In genomic region chr9:112042244-112042638, GRCh38 we compare ENCODE assay signal across 19 cellular contexts.
DNase-seq lines count a peak whose midpoint lies in the region; ATAC-seq and TF ChIP-seq lines count a peak whose summit lies in the region.
"Had no signal": no experiment of that assay in that cellular context is flagged by ENCODE, and none has a peak within 500 bp of the region (broad histone marks: within the 10 kb centered on the region; RNA-seq: fewer than 3 reads in every experiment).

No MANE protein-coding gene starts in this region.

- BruUV-seq in Calu3 (replicated peaks; lab: Mats Ljungman, UMichigan) = no TSS peak

- POLR2A ChIA-PET in RWPE1 (lab: Yijun Ruan, JAX; ENCODE audit: low non-redundant PET) = no interaction called here

- 66 to 79% methylated on average over 2 to 3 of the region's 3 CpGs for WGBS in endodermal cell (ENCODE audit: insufficient coverage in 1 of 2, insufficient read length in 1 of 2), 2 experiments
- 81% methylated on average over 3 of the region's 3 CpGs for WGBS in right cardiac atrium

- peaks cover 5% of the 10 kb centered on the region for H3K36me3 Mint-ChIP-seq in Calu3 (ENCODE audit: insufficient read depth, unreplicated experiment)
- H3K36me3 Mint-ChIP-seq in endodermal cell (ENCODE audit: low read depth) = peaks cover 22% of the 10 kb centered on the region
- H3K36me3 Mint-ChIP-seq in osteocyte (ENCODE audit: unreplicated experiment) = peaks cover 5% of the 10 kb centered on the region

- no peak for TF ChIP-seq CTCF in Calu3 (IDR thresholded peaks at IDR 0.05; ENCODE audit: unreplicated experiment)
- TF ChIP-seq CTCF in RWPE1 (conservative IDR thresholded peaks at IDR 0.05; ENCODE audit: low read depth) = no peak
- TF ChIP-seq CTCF in endodermal cell (conservative IDR thresholded peaks at IDR 0.05) = no peak
- TF ChIP-seq CTCF in osteocyte (IDR thresholded peaks at IDR 0.05) = no peak

- H3K27ac Mint-ChIP-seq in Calu3 (ENCODE audit: unreplicated experiment) (peak overlapping the region; percentile 94), endodermal cell (peak overlapping the region; percentile 92), osteocyte (ENCODE audit: unreplicated experiment) (peak overlapping the region; percentile 90)
- H3K27ac Mint-ChIP-seq: activated CD4-positive, alpha-beta memory T cell treated with anti-CD3 and anti-CD28 coated beads for 36 hours; activated naive CD4-positive, alpha-beta T cell treated with anti-CD3 and anti-CD28 coated beads, Interleukin-2, amount 50 U/mL, for 24 hours had no signal

- H3K79me2 ChIP-seq in Karpas-422 (ENCODE audit: low read length) = no peaks in the 10 kb centered on the region

- H3K36me3 ChIP-seq in endodermal cell (ENCODE audit: control insufficient read depth, insufficient read depth, low read length) = no peaks in the 10 kb centered on the region
- H3K36me3 ChIP-seq in Karpas-422 (ENCODE audit: insufficient read depth, low read length) = no peaks in the 10 kb centered on the region

- no peak for DNase-seq in Calu3
- no peak for DNase-seq in RWPE1 (ENCODE audit: low spot score)
- peak; percentile 38 for DNase-seq in endodermal cell
- DNase-seq in osteocyte (ENCODE audit: extremely low spot score, unreplicated experiment) = no peak
- DNase-seq in right cardiac atrium = no peak
- DNase-seq in NCI-H748 treated with DMSO at 0.1 percent for 48 hours (lab: John Stamatoyannopoulos, UW) = no peak
- DNase-seq in Karpas-422 = no peak
- no peak for DNase-seq in globus pallidus (ENCODE audit: low spot score)
- DNase-seq: activated T-cell treated with anti-CD3 and anti-CD28 coated beads, Interleukin-2, amount 50 U/mL, for 1 hour; COR-L47; esophagus squamous epithelium; NCI-H1092 treated with DMSO at 0.1 percent for 48 hours; NCI-H524 had no signal

- intact Hi-C loops in Calu3 (cut with micrococcal nuclease; ENCODE audit: unreplicated experiment) (no loop called here), right cardiac atrium (cut with DNase I) (no loop called here)

- no peak overlapping the region for H3K4me3 ChIP-seq in endodermal cell (ENCODE audit: low read length)
- no peak overlapping the region for H3K4me3 ChIP-seq in right cardiac atrium (ENCODE audit: low read length)
- no peak overlapping the region for H3K4me3 ChIP-seq in Karpas-422 (ENCODE audit: low read length)
- H3K4me3 ChIP-seq: esophagus squamous epithelium, suprapubic skin had no signal

- H3K27me3 Mint-ChIP-seq in Calu3 (ENCODE audit: unreplicated experiment) = no peaks in the 10 kb centered on the region
- H3K27me3 Mint-ChIP-seq in endodermal cell (ENCODE audit: insufficient read depth) = no peaks in the 10 kb centered on the region
- H3K27me3 Mint-ChIP-seq in osteocyte (ENCODE audit: unreplicated experiment) = no peaks in the 10 kb centered on the region
- H3K27me3 Mint-ChIP-seq: activated naive CD4-positive, alpha-beta T cell treated with anti-CD3 and anti-CD28 coated beads, Interleukin-2, amount 50 U/mL, for 24 hours; brain had no signal

- H3K4me1 Mint-ChIP-seq in Calu3 (ENCODE audit: low read depth, unreplicated experiment) (peaks cover 25% of the 10 kb centered on the region), endodermal cell (peaks cover 10% of the 10 kb centered on the region), osteocyte (ENCODE audit: unreplicated experiment) (peaks cover 82% of the 10 kb centered on the region)

- H2AFZ ChIP-seq in Karpas-422 (ENCODE audit: low read length) = no peak overlapping the region

- H3K4me1 ChIP-seq in endodermal cell (ENCODE audit: control insufficient read depth, insufficient read depth, low read length) = peaks cover 8% of the 10 kb centered on the region
- H3K4me1 ChIP-seq in right cardiac atrium (ENCODE audit: control insufficient read depth, insufficient read depth, low read length) = peaks cover 5% of the 10 kb centered on the region
- H3K4me1 ChIP-seq in Karpas-422 (ENCODE audit: low read length) = peaks cover 16% of the 10 kb centered on the region
- H3K4me1 ChIP-seq: suprapubic skin had no signal

- ATAC-seq in right cardiac atrium = no peak

- H3K4me2 ChIP-seq in Karpas-422 (ENCODE audit: low read depth, low read length, poor library complexity, severe bottlenecking) = no peak overlapping the region
- H3K4me2 ChIP-seq: KMS-11 had no signal

- no peaks in the 10 kb centered on the region for H3K27me3 ChIP-seq in endodermal cell (ENCODE audit: control insufficient read depth, insufficient read depth, low read length, poor library complexity, severe bottlenecking)
- no peaks in the 10 kb centered on the region for H3K27me3 ChIP-seq in right cardiac atrium (ENCODE audit: control insufficient read depth, insufficient read depth)
- no peaks in the 10 kb centered on the region for H3K27me3 ChIP-seq in Karpas-422 (ENCODE audit: low read length)
- H3K27me3 ChIP-seq: esophagus squamous epithelium, suprapubic skin had no signal

- H3K9me2 ChIP-seq in Karpas-422 (replicated peaks; ENCODE audit: insufficient read depth, low read length) = no peaks in the 10 kb centered on the region

- H3K27ac ChIP-seq in RWPE1 (peak overlapping the region; percentile 80), endodermal cell (ENCODE audit: low read depth, low read length) (no peak overlapping the region), right cardiac atrium (ENCODE audit: low read length) (no peak overlapping the region), Karpas-422 (ENCODE audit: low read length) (no peak overlapping the region)
- H3K27ac ChIP-seq: esophagus squamous epithelium, HL-60, KMS-11, suprapubic skin had no signal

- no peak overlapping the region for H3K9ac ChIP-seq in endodermal cell (ENCODE audit: extremely low read depth, low read length, poor library complexity, severe bottlenecking)
- no peak overlapping the region for H3K9ac ChIP-seq in Karpas-422 (ENCODE audit: low read length)
- H3K9ac ChIP-seq: KMS-11 had no signal

- H3K9me3 Mint-ChIP-seq in Calu3 (ENCODE audit: low read depth, unreplicated experiment) (no peaks in the 10 kb centered on the region), endodermal cell (no peaks in the 10 kb centered on the region), osteocyte (ENCODE audit: unreplicated experiment) (peaks cover 9% of the 10 kb centered on the region)
- H3K9me3 Mint-ChIP-seq: activated CD4-positive, alpha-beta memory T cell treated with anti-CD3 and anti-CD28 coated beads for 36 hours; activated naive CD4-positive, alpha-beta T cell treated with anti-CD3 and anti-CD28 coated beads, Interleukin-2, amount 50 U/mL, for 24 hours; brain had no signal

- H3K4me3 Mint-ChIP-seq in Calu3 (ENCODE audit: low read depth, unreplicated experiment) (no peak overlapping the region), endodermal cell (no peak overlapping the region), osteocyte (ENCODE audit: unreplicated experiment) (no peak overlapping the region)
- H3K4me3 Mint-ChIP-seq: activated CD4-positive, alpha-beta memory T cell treated with anti-CD3 and anti-CD28 coated beads for 36 hours; activated naive CD4-positive, alpha-beta T cell treated with anti-CD3 and anti-CD28 coated beads, Interleukin-2, amount 50 U/mL, for 24 hours; brain had no signal

- H4K20me1 ChIP-seq in Karpas-422 (ENCODE audit: insufficient read depth, low read depth, low read length) = no peaks in the 10 kb centered on the region

- H3K9me3 ChIP-seq in endodermal cell (ENCODE audit: control insufficient read depth, low read length) (no peaks in the 10 kb centered on the region), right cardiac atrium (ENCODE audit: control insufficient read depth, low read length) (no peaks in the 10 kb centered on the region), Karpas-422 (ENCODE audit: low read length) (no peaks in the 10 kb centered on the region)
- H3K9me3 ChIP-seq: esophagus squamous epithelium, suprapubic skin had no signal

- CTCF ChIA-PET in Calu3 (lab: Charles Lee) = interaction anchor here (0.5 kb wide), 1 partner anchor 33 kb away, joined by 5 read pairs; no protein-coding TSS in a partner anchor
- CTCF ChIA-PET in RWPE1 (lab: Yijun Ruan, JAX) = no interaction called here
